25 cellular contexts compared by ENCODE assay signal in genomic region chr3:171054231-171054630, GRCh38. TPM values are rescaled to one million over a fixed set of nuclear protein-coding genes. Genes with fewer than 3 reads are reported as not detected.
DNase-seq lines count a peak whose midpoint lies in the region; ATAC-seq and FAIRE-seq lines count a peak whose summit lies in the region.
"Had no signal": no experiment of that assay in that cellular context is flagged by ENCODE, and none has a peak within 500 bp of the region (broad histone marks: within the 10 kb centered on the region; RNA-seq: fewer than 3 reads in every experiment).

No MANE protein-coding gene starts in this region.

- ATAC-seq in GM21737 (IDR thresholded peaks at IDR 0.05; ENCODE audit: unreplicated experiment) (no peak), GM19324 (IDR thresholded peaks at IDR 0.05; ENCODE audit: low FRiP score, unreplicated experiment) (no peak)
- ATAC-seq: GM23338 had no signal

- in situ Hi-C loops in Caki2 (cut with HindIII; ENCODE audit: low pct_unique_long_range_greater_than_20kb, low sequenced_read_pairs): no loop called here

- no peaks in the 10 kb centered on the region for H3K36me3 ChIP-seq in small intestine (ENCODE audit: control insufficient read depth in 2 of 2, insufficient read depth in 2 of 2, low read length in 2 of 2)
- H3K36me3 ChIP-seq: BE2C; BLaER1 treated with 17β-estradiol and CSF1 and Interleukin-3, amounts not matched to agents 10 nM and 100 nM; HAP-1 had no signal

- H3K27me3 ChIP-seq in small intestine (ENCODE audit: control insufficient read depth in 2 of 2, insufficient read depth in 2 of 2, low read length in 2 of 2): no peaks in the 10 kb centered on the region
- H3K27me3 ChIP-seq: BE2C; BLaER1 treated with 17β-estradiol and CSF1 and Interleukin-3, amounts not matched to agents 10 nM and 100 nM had no signal

- no peak overlapping the region for H3K4me3 ChIP-seq in small intestine (ENCODE audit: low read depth in 1 of 2, low read length in 2 of 2)
- H3K4me3 ChIP-seq: BLaER1 treated with 17β-estradiol and CSF1 and Interleukin-3, amounts not matched to agents 10 nM and 100 nM; GM23338; HAP-1 had no signal

- peak; percentile 75 for DNase-seq in Caki2 (ENCODE audit: low read depth)
- DNase-seq in epithelial cell of prostate (ENCODE audit: low read depth, low spot score): no peak
- peak; percentile 38 for DNase-seq in small intestine
- DNase-seq in GOT3 (lab: John Stamatoyannopoulos, UW): no peak
- DNase-seq: ACHN; AML-193; BE2C; Calu3; CD4-positive, alpha-beta T cell; CD8-positive, alpha-beta memory T cell; DMS53; DMS79 treated with DMSO at 0.1 percent for 48 hours; GF-D8; HFFc6 had no signal

- no peak for FAIRE-seq in small intestine (lab: Jason Lieb, UNC)
- FAIRE-seq: GM12891, GM18507, H54 had no signal

- peak overlapping the region; percentile 60 for H3K27ac ChIP-seq in epithelial cell of prostate
- no peak overlapping the region for H3K27ac ChIP-seq in small intestine (ENCODE audit: low read depth in 1 of 2, low read length in 1 of 2)
- H3K27ac ChIP-seq: BLaER1 treated with 17β-estradiol and CSF1 and Interleukin-3, amounts not matched to agents 10 nM and 100 nM had no signal

- 19 to 65% (median 32%) methylated on average over 1 of the region's 1 CpG for WGBS in small intestine, 3 donors

- peaks cover 0 to 2% of the 10 kb centered on the region in 2 donors for H3K4me1 ChIP-seq in small intestine (ENCODE audit: control insufficient read depth in 2 of 2, insufficient read depth in 1 of 2, low read depth in 1 of 2, low read length in 1 of 2)
- H3K4me1 ChIP-seq: BE2C; BLaER1 treated with 17β-estradiol and CSF1 and Interleukin-3, amounts not matched to agents 10 nM and 100 nM; HAP-1 had no signal

- no peaks in the 10 kb centered on the region for H3K9me3 ChIP-seq in small intestine (ENCODE audit: control insufficient read depth, low read depth)
- H3K9me3 ChIP-seq: BE2C; BLaER1 treated with 17β-estradiol and CSF1 and Interleukin-3, amounts not matched to agents 10 nM and 100 nM; HAP-1 had no signal

RNA-seq across cellular contexts. Expression of gene SLC2A2, which starts 27.7 kb away (rescaled TPM):
- total RNA-seq in Caki2 (2014; rRNA removed; shearing (Covaris generic); ENCODE audit: low replicate concordance): not detected in 2 replicates
- polyA plus RNA-seq in small intestine: 10 to 100 TPM; 24.6 to 74.9 (median 58.9) TPM
- total RNA-seq: CD4-positive, alpha-beta T cell; CD8-positive, alpha-beta memory T cell; Daoy; G401; GM23338; HFFc6 had no signal
- polyA plus RNA-seq: CD14-positive monocyte; CD8-positive, alpha-beta memory T cell; GM23338 had no signal

Comparison
In these comparisons a context has a peak if more than half of its experiments do, and no peak if none do; other contexts are left out.
1. DNase-seq: peak in Caki2 (single experiment) and small intestine (single experiment); none in epithelial cell of prostate (single experiment) and GOT3 (single experiment).